Comparison of ENCODE assay signal across 8 cellular contexts in the genomic region with DNA sequence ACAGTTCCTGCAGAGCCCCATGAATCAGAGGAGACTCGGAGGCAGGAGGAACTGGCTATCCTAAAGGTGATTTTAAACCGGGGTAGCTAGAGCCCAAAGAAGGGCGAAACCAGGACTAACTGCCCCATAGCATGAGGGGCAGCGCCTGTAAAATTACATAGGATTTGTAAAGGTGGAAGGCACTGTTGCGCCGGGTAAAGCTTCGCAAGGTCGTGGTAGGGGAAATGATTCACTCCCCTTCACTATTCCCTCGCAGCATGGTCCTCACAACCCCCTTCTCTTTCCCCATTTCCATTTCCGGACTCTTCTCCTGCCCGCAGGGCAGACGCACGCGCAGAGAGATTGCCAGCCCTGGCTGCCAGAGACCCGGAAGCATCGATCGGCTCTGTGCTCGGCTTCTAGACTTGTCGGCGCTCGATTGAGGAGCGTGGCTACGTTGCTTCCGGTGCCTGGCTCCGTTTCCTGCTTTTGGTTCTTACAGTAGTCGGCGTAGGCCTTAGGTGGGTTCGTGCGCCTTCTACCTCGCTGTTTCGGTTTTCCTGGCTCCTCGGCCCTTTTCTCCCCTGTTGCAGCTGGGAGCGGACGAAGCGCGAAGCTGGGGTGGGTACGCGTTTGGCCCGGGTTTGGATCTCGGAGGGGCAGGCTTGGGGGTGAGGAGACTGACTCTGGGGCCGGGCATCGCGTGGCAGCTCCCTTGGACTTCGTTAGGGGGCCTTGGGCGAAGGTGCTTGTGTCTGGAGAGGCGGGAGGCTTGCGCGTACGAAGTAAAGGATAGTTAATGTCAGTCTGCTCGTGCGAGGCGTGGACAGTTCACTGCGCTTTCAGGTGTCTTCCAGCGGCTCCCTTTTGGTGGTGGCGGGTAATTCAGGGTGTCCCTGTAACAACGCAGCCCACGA. TPM values are rescaled to one million over a fixed set of nuclear protein-coding genes. Genes with fewer than 3 reads are reported as not detected.
DNase-seq lines count a peak whose midpoint lies in the region; ATAC-seq and TF ChIP-seq lines count a peak whose summit lies in the region.

A gene (plus strand): TSS at position 462 of the 896 bp plus-strand sequence. CDS start 1,677 bp downstream, outside the sequence.

- peak within 1 kb of the TSS; percentile 98 for H3K4me3 ChIP-seq in epithelial cell of proximal tubule (ENCODE audit: low read depth, low read length)

- peaks cover 4 to 13% (median 5%) of the 10 kb centered on the region in 3 donors for H3K9me3 Mint-ChIP-seq in IgD-negative memory B cell

- DNase-seq in DMS 273 treated with DMSO at 0.1 percent for 48 hours (lab: John Stamatoyannopoulos, UW) = peak; percentile 80
- peak; percentile 76 for DNase-seq in OCI-M2 (lab: John Stamatoyannopoulos, UW; ENCODE audit: unreplicated experiment)
- DNase-seq in activated T-cell treated with anti-CD3 and anti-CD28 coated beads for 48 hours (ENCODE audit: low read depth) = peak; percentile 85
- DNase-seq in epithelial cell of proximal tubule (ENCODE audit: low read depth) = peak; percentile 66
- DNase-seq in mucosa of gallbladder (ENCODE audit: low spot score) = peak; percentile 96
- peak; percentile 80 to 84 for DNase-seq in stimulated activated CD8-positive, alpha-beta memory T cell treated with anti-CD3 and anti-CD28 coated beads, Interleukin-4, amount 100 ng/mL, for 4 hours (ENCODE audit: low read depth in 2 of 2, low spot score in 1 of 2)

- H3K27me3 Mint-ChIP-seq in IgD-negative memory B cell = peaks cover 21% of the 10 kb centered on the region

- peak within 1 kb of the TSS; percentile 91 to 100 (median 100) for H3K27ac Mint-ChIP-seq in IgD-negative memory B cell

- no peak for TF ChIP-seq CTCF in epithelial cell of proximal tubule (conservative IDR thresholded peaks at IDR 0.05; ENCODE audit: low read depth, low read length)

- H3K36me3 Mint-ChIP-seq in IgD-negative memory B cell = peaks cover 9% of the 10 kb centered on the region

- peak; percentile 99 for ATAC-seq in GM21529 (IDR thresholded peaks at IDR 0.05; ENCODE audit: unreplicated experiment)

- H3K4me3 Mint-ChIP-seq in IgD-negative memory B cell = peak within 1 kb of the TSS; percentile 98 to 100 (median 100)

- H3K4me1 Mint-ChIP-seq in IgD-negative memory B cell = peaks cover 25 to 28% (median 26%) of the 10 kb centered on the region in 3 donors

RNA-seq across cellular contexts. Expression of the gene that starts here (rescaled TPM):
- 82.4 TPM for polyA plus RNA-seq in IgD-negative memory B cell
- total RNA-seq in epithelial cell of proximal tubule = 65.3 and 80.4 TPM in 2 replicates
- 32.3 TPM for total RNA-seq in mucosa of gallbladder

Comparison
In these comparisons a context has a peak if more than half of its experiments do, and no peak if none do; other contexts are left out.
1. Peak in every context shown above with its lines: DNase-seq, ATAC-seq and H3K4me3 ChIP-seq.